ENCODE assay signal across 23 cellular contexts in the genomic region with DNA sequence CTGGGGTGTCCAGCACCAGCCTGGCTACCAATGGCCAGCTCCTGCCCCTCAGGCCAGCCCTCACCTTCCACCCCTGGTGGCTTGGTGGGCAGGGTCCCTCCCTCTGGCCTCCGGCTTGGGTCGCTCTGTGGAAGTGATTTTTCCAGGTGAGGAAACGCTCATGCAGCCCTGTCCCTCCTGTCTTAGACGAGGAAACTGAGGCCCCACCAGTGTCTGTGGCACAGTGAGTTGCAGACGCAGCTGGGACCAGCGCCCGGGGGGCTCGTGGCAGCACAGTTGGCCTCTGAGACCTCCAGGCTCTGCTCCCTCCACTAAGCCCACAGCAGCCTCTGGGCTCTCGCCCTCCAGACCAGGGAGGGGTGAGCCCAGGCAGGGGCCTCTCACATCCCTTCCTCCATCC. TPM values are rescaled to one million over a fixed set of nuclear protein-coding genes. Genes with fewer than 3 reads are reported as not detected.
A peak's percentile ranks its signal among the peaks of the same experiment; 100 is the strongest.
DNase-seq lines count a peak whose midpoint lies in the region; ATAC-seq, FAIRE-seq and TF ChIP-seq lines count a peak whose summit lies in the region.
"Had no signal": no experiment of that assay in that cellular context is flagged by ENCODE, and none has a peak within 500 bp of the region (broad histone marks: within the 10 kb centered on the region; RNA-seq: fewer than 3 reads in every experiment).

No MANE protein-coding gene starts in this region.

- H3K23ac ChIP-seq in H9 (ENCODE audit: insufficient read length, low read depth, low read length) = no peak overlapping the region

- DNase-seq in H9 (no peak), chondrocyte (ENCODE audit: low spot score) (peak; percentile 66), keratinocyte (ENCODE audit: low read depth, low spot score) (no peak), spleen (peak; percentile 58), endothelial cell (ENCODE audit: low spot score) (no peak), GDM1 (lab: John Stamatoyannopoulos, UW) (no peak)
- DNase-seq: BE2C; CD4-positive, CD25-positive, alpha-beta regulatory T cell; DMS79; HFFc6; Karpas-422; MV-4-11; NCI-H1105 treated with DMSO at 0.1 percent for 48 hours; NCI-H2029 treated with DMSO at 0.1 percent for 48 hours; NCI-H226; NCI-H510A treated with DMSO at 0.1 percent for 48 hours; NCI-H748 treated with DMSO at 0.1 percent for 48 hours had no signal

- H2AFZ ChIP-seq in H9 (ENCODE audit: low read length) = no peak overlapping the region
- peak overlapping the region; percentile 22 for H2AFZ ChIP-seq in keratinocyte (ENCODE audit: control insufficient read depth, low read length)

- H3T11ph ChIP-seq in H9 (ENCODE audit: low read length) = no peak overlapping the region

- no peak overlapping the region for H3K4ac ChIP-seq in H9 (ENCODE audit: low read depth, low read length)

- H3K79me1 ChIP-seq in H9 (ENCODE audit: insufficient read depth, low read depth, low read length, poor library complexity, severe bottlenecking) = no peaks in the 10 kb centered on the region

- H4K20me1 ChIP-seq in H9 (ENCODE audit: control insufficient read depth, insufficient read depth, insufficient read length) = peaks cover 4% of the 10 kb centered on the region
- no peaks in the 10 kb centered on the region for H4K20me1 ChIP-seq in keratinocyte (ENCODE audit: control insufficient read depth, extremely low read depth, insufficient read depth, low read length)

- peaks cover 4% of the 10 kb centered on the region; the same call in 1 of the 2 replicates for H3K4me1 ChIP-seq in H9 (ENCODE audit: insufficient read depth, low read length)
- H3K4me1 ChIP-seq in keratinocyte (ENCODE audit: control insufficient read depth, extremely low read depth, insufficient read depth, low read length) = peaks cover 9% of the 10 kb centered on the region
- H3K4me1 ChIP-seq in spleen = peaks cover 0 to 5% (median 2%) of the 10 kb centered on the region in 6 donors
- H3K4me1 ChIP-seq: A549, BE2C had no signal

- FAIRE-seq in keratinocyte (lab: Jason Lieb, UNC) = no peak
- FAIRE-seq: A549, GM12878 had no signal

- H3K27me3 Mint-ChIP-seq in H9 (ENCODE audit: low read depth) (peaks cover 14% of the 10 kb centered on the region), chondrocyte (ENCODE audit: low read depth) (peaks cover 33% of the 10 kb centered on the region), endothelial cell (ENCODE audit: unreplicated experiment) (peaks cover 7% of the 10 kb centered on the region)

- no peaks in the 10 kb centered on the region for H3K23me2 ChIP-seq in H9 (ENCODE audit: insufficient read length, low read depth, low read length, poor library complexity, severe bottlenecking)

- no peak overlapping the region for H2AK5ac ChIP-seq in H9 (ENCODE audit: insufficient read length, low read length)

- no peak overlapping the region for H2BK15ac ChIP-seq in H9 (ENCODE audit: low read depth, low read length)

- H3K4me2 ChIP-seq in H9 (ENCODE audit: insufficient read depth, insufficient read length, low read length) = no peak overlapping the region
- no peak overlapping the region for H3K4me2 ChIP-seq in keratinocyte (ENCODE audit: control insufficient read depth, extremely low read depth, insufficient read depth, low read depth, low read length)
- H3K4me2 ChIP-seq: A549 had no signal

- no peak overlapping the region for H3K4me3 ChIP-seq in keratinocyte (ENCODE audit: control insufficient read depth in 2 of 3, extremely low read depth in 1 of 3, insufficient read depth in 2 of 3, low read depth in 1 of 3, low read length in 3 of 3)
- H3K4me3 ChIP-seq in spleen = no peak overlapping the region
- H3K4me3 ChIP-seq: A549, GM12878 had no signal

- no peak overlapping the region for H3K56ac ChIP-seq in H9 (ENCODE audit: insufficient read length, low read depth, low read length)

- no peak overlapping the region for H2BK20ac ChIP-seq in H9 (ENCODE audit: low read depth, low read length, poor library complexity, severe bottlenecking)

- no peak overlapping the region for H2BK120ac ChIP-seq in H9 (ENCODE audit: low read depth, low read length, poor library complexity, severe bottlenecking)

- H3K36me3 ChIP-seq in keratinocyte (ENCODE audit: control insufficient read depth in 2 of 2, extremely low read depth in 1 of 2, insufficient read depth in 2 of 2, low read length in 2 of 2) (no peaks in the 10 kb centered on the region), spleen (no peaks in the 10 kb centered on the region)
- H3K36me3 ChIP-seq: BE2C had no signal

- WGBS in H9 (ENCODE audit: extremely low coverage, insufficient read length, low lambda C conversion rate) = no CpG with 5 or more reads among the region's 9 CpGs
- 74 to 87% (median 78%) methylated on average over 1 to 9 of the region's 9 CpGs; no CpG with 5 or more reads in 1 of the 5 donors for WGBS in spleen, 5 donors

- H4K8ac ChIP-seq in H9 (replicated peaks; ENCODE audit: insufficient read length, low read depth, low read length) = no peak overlapping the region

- H2BK12ac ChIP-seq in H9 (ENCODE audit: insufficient read length, low read depth, low read length) = no peak overlapping the region

- dilution Hi-C loops in keratinocyte (cut with MboI; ENCODE audit: extremely low pct_ligation_motif_present, low sequenced_read_pairs) = no loop called here

- H3K4me3 Mint-ChIP-seq in H9 = no peak overlapping the region
- H3K4me3 Mint-ChIP-seq in chondrocyte (ENCODE audit: unreplicated experiment) = no peak overlapping the region
- no peak overlapping the region for H3K4me3 Mint-ChIP-seq in endothelial cell (ENCODE audit: unreplicated experiment)
- H3K4me3 Mint-ChIP-seq: CD4-positive, CD25-positive, alpha-beta regulatory T cell; HFFc6 had no signal

- no peak overlapping the region for H4K91ac ChIP-seq in H9 (ENCODE audit: insufficient read length, low read depth, low read length)

- H3K18ac ChIP-seq in H9 (ENCODE audit: insufficient read length, low read depth, low read length) = no peak overlapping the region

- TF ChIP-seq POLR2A in spleen (IDR thresholded peaks at IDR 0.05) = no peak

- H3K9me3 Mint-ChIP-seq in H9 (no peaks in the 10 kb centered on the region), chondrocyte (ENCODE audit: low read depth) (peaks cover 6% of the 10 kb centered on the region), endothelial cell (ENCODE audit: unreplicated experiment) (no peaks in the 10 kb centered on the region)

- H3K36me3 Mint-ChIP-seq in H9 (ENCODE audit: insufficient read depth in 1 of 3, low read depth in 3 of 3) (peaks cover 5 to 21% (median 12%) of the 10 kb centered on the region in 3 experiments; a peak in 5 of 7 replicates), chondrocyte (ENCODE audit: low read depth) (peaks cover 2% of the 10 kb centered on the region), endothelial cell (ENCODE audit: low read depth, unreplicated experiment) (peaks cover 2% of the 10 kb centered on the region)
- H3K36me3 Mint-ChIP-seq: CD4-positive, CD25-positive, alpha-beta regulatory T cell had no signal

- H3K14ac ChIP-seq in H9 (ENCODE audit: insufficient read depth, low read length) = no peak overlapping the region

- no peak overlapping the region for H2BK5ac ChIP-seq in H9 (ENCODE audit: insufficient read length, low read length)

- ATAC-seq in GM19395 (IDR thresholded peaks at IDR 0.05; ENCODE audit: unreplicated experiment) = no peak
- ATAC-seq: A549, GM12878, Panc1, SK-N-SH treated with all-trans-retinoic acid at 6 μM for 48 hours had no signal

- H3K27ac ChIP-seq in H9 (ENCODE audit: insufficient read length, low read depth, low read length) = no peak overlapping the region
- no peak overlapping the region for H3K27ac ChIP-seq in keratinocyte (ENCODE audit: control insufficient read depth, insufficient read depth, low read length)
- H3K27ac ChIP-seq in spleen = no peak overlapping the region
- H3K27ac ChIP-seq: A549 had no signal

- H3K27ac Mint-ChIP-seq in H9 = peak overlapping the region in 2 of 3 experiments; percentile 53 to 62; a peak in 2 of 7 replicates
- H3K27ac Mint-ChIP-seq in chondrocyte (ENCODE audit: unreplicated experiment) = no peak overlapping the region
- H3K27ac Mint-ChIP-seq in endothelial cell (ENCODE audit: unreplicated experiment) = no peak overlapping the region
- H3K27ac Mint-ChIP-seq: HFFc6 had no signal

- H3K4me1 Mint-ChIP-seq in H9 (peaks cover 29 to 31% of the 10 kb centered on the region in 2 experiments), chondrocyte (ENCODE audit: low read depth) (no peaks in the 10 kb centered on the region), endothelial cell (ENCODE audit: unreplicated experiment) (peaks cover 8% of the 10 kb centered on the region)

- H4K5ac ChIP-seq in H9 (ENCODE audit: insufficient read length, low read depth, low read length) = no peak overlapping the region

- H3K9ac ChIP-seq in H9 (ENCODE audit: extremely low read depth, insufficient read length, low read length) = no peak overlapping the region
- H3K9ac ChIP-seq in keratinocyte (ENCODE audit: control insufficient read depth, extremely low read depth, insufficient read depth, low read length) = no peak overlapping the region

- TF ChIP-seq CTCF in H9 (conservative IDR thresholded peaks at IDR 0.05) (no peak), chondrocyte (IDR thresholded peaks at IDR 0.05) (no peak), keratinocyte (optimal IDR thresholded peaks at IDR 0.05 in 1 of 3, IDR thresholded peaks at IDR 0.05 in 1 of 3, conservative IDR thresholded peaks at IDR 0.05 in 1 of 3; ENCODE audit: extremely low read depth in 1 of 3, insufficient read depth in 2 of 3, low read length in 3 of 3) (no peak), spleen (IDR thresholded peaks at IDR 0.05 in 8 of 11, conservative IDR thresholded peaks at IDR 0.05 in 3 of 11) (no peak), endothelial cell (IDR thresholded peaks at IDR 0.05; ENCODE audit: unreplicated experiment) (no peak)

- intact Hi-C loops in spleen (cut with DNase I; ENCODE audit: low total_unique reads) = no loop called here

- H3K79me2 ChIP-seq in H9 (ENCODE audit: insufficient read depth, low read length) = peaks cover 1% of the 10 kb centered on the region; the same call in 1 of the 2 replicates
- H3K79me2 ChIP-seq in keratinocyte (ENCODE audit: control insufficient read depth, insufficient read depth, low read length) = no peaks in the 10 kb centered on the region

- no peaks in the 10 kb centered on the region for H3K9me3 ChIP-seq in H9 (ENCODE audit: control insufficient read depth, low read depth, low read length)
- H3K9me3 ChIP-seq in keratinocyte (ENCODE audit: control insufficient read depth, low read depth, low read length) = no peaks in the 10 kb centered on the region
- no peaks in the 10 kb centered on the region for H3K9me3 ChIP-seq in spleen
- H3K9me3 ChIP-seq: A549, BE2C had no signal

- H3K9me1 ChIP-seq in keratinocyte (ENCODE audit: control insufficient read depth, extremely low read depth, insufficient read depth, low read length) = no peaks in the 10 kb centered on the region

- H3K27me3 ChIP-seq in H9 (ENCODE audit: insufficient read depth, low read length) (no peaks in the 10 kb centered on the region), keratinocyte (ENCODE audit: control insufficient read depth, extremely low read depth, insufficient read depth, low read length) (peaks cover 27% of the 10 kb centered on the region), spleen (replicated peaks in 1 of 7) (peaks cover 0 to 68% (median 22%) of the 10 kb centered on the region in 7 donors)

RNA-seq across cellular contexts. Expression of a gene that starts 6.2 kb away (rescaled TPM):
- total RNA-seq in H9 (2021) (29.3 and 34.3 TPM in 2 replicates), chondrocyte (0.27 to 0.62 TPM (median 0.37 TPM) in 3 replicates), spleen (1 to 10 TPM in 6 of 7 donors, under 1 TPM in 1; 0.81 to 4.0 (median 1.7) TPM), endothelial cell (ENCODE audit: unreplicated experiment) (18.2 TPM)
- polyA plus RNA-seq in keratinocyte (0.04 to 0.11 TPM (median 0.04 TPM) in 3 replicates), spleen (1 to 10 TPM in 1 of 3 donors, under 1 TPM in 2; 0.43 to 2.1 (median 0.96) TPM)
- not detected for polyA plus RNA-seq in keratinocyte (2011; ENCODE audit: low read depth)
- polyA plus RNA-seq in keratinocyte (2011; cell fraction: cytosol; rRNA removed) = 0.18 TPM in 1 of 2 replicates, not detected in the other
- 0.17 and 0.33 TPM in 2 replicates for polyA plus RNA-seq in keratinocyte (2011; cell fraction: nucleus; rRNA removed)
- polyA plus RNA-seq in keratinocyte (2012; ENCODE audit: low replicate concordance) = 0.04 and 0.13 TPM in 2 replicates
- polyA minus RNA-seq in keratinocyte = 0.10 TPM in 1 of 3 replicates, not detected in the others
- not detected for polyA minus RNA-seq in keratinocyte (2011; cell fraction: cytosol; rRNA and poly(A)+ RNA removed)
- polyA minus RNA-seq in keratinocyte (2011; cell fraction: nucleus; rRNA and poly(A)+ RNA removed) = 0.16 TPM in 1 of 2 replicates, not detected in the other
- total RNA-seq: HFFc6, M059J had no signal
- polyA plus RNA-seq: A549; CD4-positive, CD25-positive, alpha-beta regulatory T cell; GM12878 had no signal

Comparison
In these comparisons a context has a peak if more than half of its experiments do, and no peak if none do; other contexts are left out.
1. DNase-seq: peak in chondrocyte (single experiment) and spleen (single experiment); none in H9 (single experiment), keratinocyte (single experiment), endothelial cell (single experiment) and GDM1 (single experiment).
2. H3K27ac Mint-ChIP-seq: peak in H9 (2 of 3); none in chondrocyte (single experiment) and endothelial cell (single experiment).